ENCODE assay signal across 26 cellular contexts in the genomic region with DNA sequence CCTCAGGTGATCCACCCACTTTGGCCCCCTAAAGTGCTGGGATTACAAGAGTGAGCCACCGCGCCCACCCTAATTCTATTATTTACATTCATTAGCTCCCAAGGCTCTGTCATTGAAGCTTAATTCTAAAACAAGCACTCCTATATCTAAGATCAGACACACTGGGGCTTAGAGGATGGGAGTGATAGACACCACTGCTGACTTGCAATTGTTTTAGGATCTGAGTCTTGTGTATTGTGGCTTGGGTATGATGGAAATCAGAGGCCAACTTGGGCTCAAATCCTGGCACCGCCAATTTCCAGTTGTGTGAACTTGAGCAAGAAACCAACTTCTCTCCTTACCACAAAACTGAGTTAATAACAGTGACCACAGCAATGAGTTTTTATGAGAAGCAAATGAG.
"Had no signal": no experiment of that assay in that cellular context is flagged by ENCODE, and none has a peak within 500 bp of the region (broad histone marks: within the 10 kb centered on the region; RNA-seq: fewer than 3 reads in every experiment).

No MANE protein-coding gene starts in this region.

- H3K4me1 ChIP-seq: neural progenitor cell, parathyroid adenoma had no signal

- DNase-seq: activated B cell treated with CpG ODN at 0.5 μM for 24 hours; activated gamma-delta T cell; activated naive CD4-positive, alpha-beta T cell treated with anti-CD3 and anti-CD28 coated beads, Interleukin-2, amount 10 ng/mL, durations not matched to agents 7 days and 5 days; activated naive CD8-positive, alpha-beta T cell treated with anti-CD3 and anti-CD28 coated beads, Interleukin-2, amount 10 ng/mL, durations not matched to agents 7 days and 5 days; brain microvascular endothelial cell; cortex of kidney; effector memory CD8-positive, alpha-beta T cell; foreskin fibroblast; head of caudate nucleus; hippocampal formation; left cardiac atrium; natural killer cell; occipital lobe; stimulated activated CD4-positive, alpha-beta T cell treated with anti-CD3 and anti-CD28 coated beads, Interleukin-1b, Interleukin-23, amount 100 ng/mL, for 48 hours; stimulated activated CD4-positive, alpha-beta T cell treated with anti-CD3 and anti-CD28 coated beads, Interleukin-4, amount 100 ng/mL, for 4 hours; stimulated activated CD8-positive, alpha-beta memory T cell treated with anti-CD3 and anti-CD28 coated beads, Interleukin-4, amount 100 ng/mL, for 48 hours; stimulated activated naive B cell treated with anti-CD40 and anti-IgM and Interleukin-4, amounts not matched to agents 10 μg/mL and 1 μg/mL and 100 μg/mL, for 72 hours; stomach; thyroid gland; upper lobe of left lung had no signal

- H3K4me3 Mint-ChIP-seq: activated B cell treated with CpG ODN at 0.5 μM for 24 hours; activated naive CD4-positive, alpha-beta T cell treated with anti-CD3 and anti-CD28 coated beads, Interleukin-2, amount 10 ng/mL, durations not matched to agents 7 days and 5 days; neural progenitor cell had no signal

- H3K36me3 Mint-ChIP-seq: activated naive CD4-positive, alpha-beta T cell treated with anti-CD3 and anti-CD28 coated beads, Interleukin-2, amount 10 ng/mL, durations not matched to agents 7 days and 5 days; activated naive CD8-positive, alpha-beta T cell treated with anti-CD3 and anti-CD28 coated beads, Interleukin-2, amount 10 ng/mL, durations not matched to agents 7 days and 5 days; natural killer cell; neural progenitor cell had no signal

- H3K36me3 ChIP-seq: brain microvascular endothelial cell, neural progenitor cell, right atrium auricular region, stomach, thyroid gland, upper lobe of left lung had no signal

- H3K9ac ChIP-seq: neural progenitor cell, parathyroid adenoma had no signal

- H3K27ac Mint-ChIP-seq: activated B cell treated with CpG ODN at 0.5 μM for 24 hours; activated naive CD4-positive, alpha-beta T cell treated with anti-CD3 and anti-CD28 coated beads, Interleukin-2, amount 10 ng/mL, durations not matched to agents 7 days and 5 days; activated T-helper 1 cell treated with anti-CD3 and anti-CD28 coated beads, Interleukin-12 subunit alpha, Interleukin-12 subunit beta, Interleukin-2, Interleukin-4 antibody, amounts not matched to agents 30 ng/mL and 10 ng/mL and 1 ng/mL, durations not matched to agents 14 hours and 24 hours and 36 hours; neural progenitor cell; stimulated activated naive B cell treated with anti-CD40 and anti-IgM and Interleukin-4, amounts not matched to agents 10 μg/mL and 1 μg/mL and 100 μg/mL, for 72 hours had no signal

- H3K4me2 ChIP-seq: neural progenitor cell had no signal

- H3K9me3 ChIP-seq: right atrium auricular region, stomach, thyroid gland, upper lobe of left lung had no signal

- ATAC-seq: effector memory CD8-positive, alpha-beta T cell; esophagus mucosa; left cardiac atrium; natural killer cell; stimulated activated naive B cell treated with anti-CD40 and anti-IgM and Interleukin-4, amounts not matched to agents 10 μg/mL and 1 μg/mL and 100 μg/mL, for 72 hours had no signal

- H3K27me3 Mint-ChIP-seq: activated B cell treated with CpG ODN at 0.5 μM for 24 hours; activated naive CD4-positive, alpha-beta T cell treated with anti-CD3 and anti-CD28 coated beads, Interleukin-2, amount 10 ng/mL, durations not matched to agents 7 days and 5 days; effector memory CD8-positive, alpha-beta T cell; stimulated activated naive B cell treated with anti-CD40 and anti-IgM and Interleukin-4, amounts not matched to agents 10 μg/mL and 1 μg/mL and 100 μg/mL, for 72 hours had no signal

- H3K27ac ChIP-seq: brain microvascular endothelial cell, neural progenitor cell, parathyroid adenoma, right atrium auricular region, stomach, thyroid gland, upper lobe of left lung had no signal

- H3K4me3 ChIP-seq: neural progenitor cell, right atrium auricular region, smooth muscle cell, stomach, thyroid gland, upper lobe of left lung had no signal

- H3K9me3 Mint-ChIP-seq: activated B cell treated with CpG ODN at 0.5 μM for 24 hours; activated naive CD4-positive, alpha-beta T cell treated with anti-CD3 and anti-CD28 coated beads, Interleukin-2, amount 10 ng/mL, durations not matched to agents 7 days and 5 days; activated naive CD8-positive, alpha-beta T cell treated with anti-CD3 and anti-CD28 coated beads, Interleukin-2, amount 10 ng/mL, durations not matched to agents 7 days and 5 days; activated T-helper 1 cell treated with anti-CD3 and anti-CD28 coated beads, Interleukin-12 subunit alpha, Interleukin-12 subunit beta, Interleukin-2, Interleukin-4 antibody, amounts not matched to agents 30 ng/mL and 10 ng/mL and 1 ng/mL, durations not matched to agents 14 hours and 24 hours and 36 hours; effector memory CD8-positive, alpha-beta T cell; natural killer cell; neural progenitor cell; stimulated activated naive B cell treated with anti-CD40 and anti-IgM and Interleukin-4, amounts not matched to agents 10 μg/mL and 1 μg/mL and 100 μg/mL, for 72 hours had no signal

- H3K27me3 ChIP-seq: brain microvascular endothelial cell, neural progenitor cell, right atrium auricular region, stomach, thyroid gland, upper lobe of left lung had no signal

- H3K79me2 ChIP-seq: parathyroid adenoma had no signal

- H2AFZ ChIP-seq: neural progenitor cell, parathyroid adenoma had no signal
